ENCODE assay signal across 8 cellular contexts in the genomic region with DNA sequence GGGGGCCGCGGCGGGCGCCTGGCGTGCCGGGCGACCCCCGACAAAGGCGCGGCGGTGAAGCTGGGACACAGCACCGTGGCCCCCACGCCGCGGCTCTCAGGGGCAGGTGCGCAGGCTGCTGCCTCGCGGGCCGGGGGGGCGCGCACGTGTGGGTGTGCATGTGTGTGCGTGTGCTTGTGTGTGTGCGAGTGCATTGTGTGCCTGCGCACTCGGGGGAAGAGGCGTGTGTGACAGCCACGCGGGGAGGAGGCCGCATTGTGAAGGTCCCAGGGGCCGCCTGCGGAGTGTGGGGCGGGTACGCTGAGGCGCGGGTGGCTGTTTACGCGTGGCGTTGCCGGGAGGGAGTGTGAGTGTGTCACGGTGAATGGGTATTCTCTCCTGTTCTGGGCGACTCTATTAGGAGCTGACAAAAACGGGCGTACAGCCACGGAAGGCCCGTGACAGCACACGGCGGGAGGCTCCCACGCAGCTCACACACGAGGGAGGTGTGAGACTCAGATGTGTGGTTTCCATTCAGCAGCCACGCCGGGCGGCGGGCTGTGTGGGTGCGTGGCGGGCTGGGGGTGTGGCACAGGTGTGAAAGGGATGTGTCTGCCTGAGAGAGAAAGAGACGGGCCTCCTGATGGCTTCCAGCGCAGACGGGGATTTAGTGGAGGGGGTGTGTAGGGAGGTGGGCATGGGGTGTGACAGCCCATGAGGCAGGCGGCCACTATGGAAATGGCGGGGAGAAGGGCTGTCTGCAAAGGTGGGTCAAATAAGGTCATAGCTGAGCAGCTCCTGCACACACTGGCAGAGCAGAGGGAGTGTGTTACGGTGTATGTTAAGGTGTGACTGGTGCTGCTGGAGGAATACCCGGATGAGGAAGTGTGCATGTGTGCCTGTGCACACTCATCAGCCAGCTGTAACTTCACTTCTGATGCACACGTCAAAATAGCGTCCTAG. TPM values are rescaled to one million over a fixed set of nuclear protein-coding genes. Genes with fewer than 3 reads are reported as not detected.
DNase-seq lines count a peak whose midpoint lies in the region; TF ChIP-seq lines count a peak whose summit lies in the region.

No MANE protein-coding gene starts in this region.

- DNase-seq in AG20443 (ENCODE audit: low spot score): peak; percentile 23
- peak; percentile 6 to 39 for DNase-seq in HAP-1 (ENCODE audit: low spot score in 2 of 2)
- peak; percentile 11 for DNase-seq in T follicular helper cell (ENCODE audit: low read depth)
- DNase-seq in cardiac fibroblast (ENCODE audit: low read depth in 2 of 2): no peak
- DNase-seq in mesendoderm: no peak
- DNase-seq in stimulated activated naive CD4-positive, alpha-beta T cell (lab: John Stamatoyannopoulos, UW): peak in 4 of 6 experiments; percentile 17 to 52 (median 33)
- DNase-seq in 8988T: no peak
- no peak for DNase-seq in AG08396 (ENCODE audit: low spot score)

- WGBS in mesendoderm (ENCODE audit: extremely low coverage, insufficient coverage, low lambda C conversion rate): no CpG with 5 or more reads among the region's 65 CpGs

- no peak overlapping the region for H2BK120ac ChIP-seq in mesendoderm (ENCODE audit: low read depth, low read length)

- H3K27ac ChIP-seq in mesendoderm (ENCODE audit: low read depth, low read length): no peak overlapping the region

- no peak for TF ChIP-seq CTCF in cardiac fibroblast (IDR thresholded peaks at IDR 0.05; ENCODE audit: low read depth, low read length)

- H3K23ac ChIP-seq in mesendoderm (ENCODE audit: low read length): no peak overlapping the region

- H2BK15ac ChIP-seq in mesendoderm (replicated peaks; ENCODE audit: low read depth): no peak overlapping the region

- H3K27me3 ChIP-seq in HAP-1 (ENCODE audit: low read depth) (peaks cover 10% of the 10 kb centered on the region), mesendoderm (ENCODE audit: insufficient read depth, low read length, poor library complexity) (peaks cover 12% of the 10 kb centered on the region)

- H3K56ac ChIP-seq in mesendoderm (ENCODE audit: low read length): no peak overlapping the region

- peaks cover 3% of the 10 kb centered on the region; the same call in 1 of the 2 replicates for H3K9me3 ChIP-seq in HAP-1

- H2BK5ac ChIP-seq in mesendoderm (ENCODE audit: low read length): no peak overlapping the region

- no peak overlapping the region for H3K18ac ChIP-seq in mesendoderm (ENCODE audit: low read length)

- H3K79me2 ChIP-seq in mesendoderm (ENCODE audit: control insufficient read depth, insufficient read depth, low read length): no peaks in the 10 kb centered on the region

- H3K4me3 ChIP-seq in HAP-1 (peak overlapping the region; percentile 34), cardiac fibroblast (replicated peaks in 1 of 2; ENCODE audit: low read depth in 2 of 2, low read length in 2 of 2) (peak overlapping the region; percentile 42), mesendoderm (ENCODE audit: low read length) (no peak overlapping the region)

- H3K4me2 ChIP-seq in mesendoderm (ENCODE audit: low read length): peak overlapping the region; percentile 1

- no peak overlapping the region for H4K5ac ChIP-seq in mesendoderm (ENCODE audit: low read length)

- H3K79me1 ChIP-seq in mesendoderm (ENCODE audit: low read length): no peaks in the 10 kb centered on the region

- in situ Hi-C loops in HAP-1 (cut with MboI; ENCODE audit: low sequenced_read_pairs): no loop called here

- peaks cover 18% of the 10 kb centered on the region for H3K4me1 ChIP-seq in HAP-1
- H3K4me1 ChIP-seq in mesendoderm (ENCODE audit: control insufficient read depth, low read depth, low read length): no peaks in the 10 kb centered on the region

- no peak overlapping the region for H3K9ac ChIP-seq in mesendoderm (ENCODE audit: low read length)

- no peak overlapping the region for H2AK5ac ChIP-seq in mesendoderm (ENCODE audit: low read length)

- H3K4ac ChIP-seq in mesendoderm (ENCODE audit: low read depth, low read length): no peak overlapping the region

- H3K36me3 ChIP-seq in HAP-1 (replicated peaks): no peaks in the 10 kb centered on the region
- no peaks in the 10 kb centered on the region for H3K36me3 ChIP-seq in mesendoderm (ENCODE audit: control insufficient read depth, insufficient read depth, low read length)

- no peak overlapping the region for H4K8ac ChIP-seq in mesendoderm (ENCODE audit: low read depth, low read length)

RNA-seq across cellular contexts. Expression of a gene that starts 0.7 kb away (rescaled TPM):
- 9.6 TPM for polyA plus RNA-seq in mesendoderm (2013, experiment 1 of 2)
- polyA plus RNA-seq in mesendoderm (2013, experiment 2 of 2): 10.3 TPM

RNA-seq across cellular contexts. Expression of a gene that starts 31.5 kb away (rescaled TPM):
- polyA plus RNA-seq in mesendoderm (2013, experiment 1 of 2): 75.8 TPM
- polyA plus RNA-seq in mesendoderm (2013, experiment 2 of 2): 77.5 TPM

RNA-seq across cellular contexts. Expression of a gene that starts 39.2 kb away (rescaled TPM):
- polyA plus RNA-seq in mesendoderm (2013, experiment 1 of 2): 4.3 TPM
- polyA plus RNA-seq in mesendoderm (2013, experiment 2 of 2): 4.3 TPM

RNA-seq across cellular contexts. Expression of a gene that starts 43.0 kb away (rescaled TPM):
- 1.5 TPM for polyA plus RNA-seq in mesendoderm (2013, experiment 1 of 2)
- 1.1 TPM for polyA plus RNA-seq in mesendoderm (2013, experiment 2 of 2)

Comparison
In these comparisons a context has a peak if more than half of its experiments do, and no peak if none do; other contexts are left out.
1. DNase-seq: peak in AG20443 (single experiment), HAP-1 (2 of 2), T follicular helper cell (single experiment) and stimulated activated naive CD4-positive, alpha-beta T cell (4 of 6); none in cardiac fibroblast (0 of 2), mesendoderm (single experiment), 8988T (single experiment) and AG08396 (single experiment).